Comparison of ENCODE assay signal across 1 cellular context in the genomic region with DNA sequence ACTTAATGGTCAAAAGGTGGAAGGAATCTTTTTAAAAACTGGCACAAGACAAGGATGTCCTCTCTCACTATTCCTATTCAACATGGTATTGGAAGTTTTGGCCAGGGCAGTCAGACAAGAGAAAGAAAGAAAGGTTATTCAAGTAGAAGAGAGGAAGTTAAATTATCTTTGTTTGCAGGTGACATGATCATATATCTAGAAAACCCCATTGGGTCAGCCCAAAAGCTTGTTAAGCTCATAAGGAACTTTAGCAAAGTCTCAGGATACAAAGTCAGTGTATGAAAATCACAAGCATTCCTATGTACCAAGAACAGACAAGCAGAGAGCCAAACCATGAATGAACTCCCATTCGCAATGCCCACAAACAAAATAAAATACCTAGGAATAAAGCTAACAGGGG.
TF ChIP-seq lines count a peak whose summit lies in the region.

No MANE protein-coding gene starts in this region.

TF ChIP-seq in K562, 482 proteins besides CTCF, POLR2A, EP300 and RAD21 (continued from another document and continues in another):
- TF ChIP-seq, protein P1, sequence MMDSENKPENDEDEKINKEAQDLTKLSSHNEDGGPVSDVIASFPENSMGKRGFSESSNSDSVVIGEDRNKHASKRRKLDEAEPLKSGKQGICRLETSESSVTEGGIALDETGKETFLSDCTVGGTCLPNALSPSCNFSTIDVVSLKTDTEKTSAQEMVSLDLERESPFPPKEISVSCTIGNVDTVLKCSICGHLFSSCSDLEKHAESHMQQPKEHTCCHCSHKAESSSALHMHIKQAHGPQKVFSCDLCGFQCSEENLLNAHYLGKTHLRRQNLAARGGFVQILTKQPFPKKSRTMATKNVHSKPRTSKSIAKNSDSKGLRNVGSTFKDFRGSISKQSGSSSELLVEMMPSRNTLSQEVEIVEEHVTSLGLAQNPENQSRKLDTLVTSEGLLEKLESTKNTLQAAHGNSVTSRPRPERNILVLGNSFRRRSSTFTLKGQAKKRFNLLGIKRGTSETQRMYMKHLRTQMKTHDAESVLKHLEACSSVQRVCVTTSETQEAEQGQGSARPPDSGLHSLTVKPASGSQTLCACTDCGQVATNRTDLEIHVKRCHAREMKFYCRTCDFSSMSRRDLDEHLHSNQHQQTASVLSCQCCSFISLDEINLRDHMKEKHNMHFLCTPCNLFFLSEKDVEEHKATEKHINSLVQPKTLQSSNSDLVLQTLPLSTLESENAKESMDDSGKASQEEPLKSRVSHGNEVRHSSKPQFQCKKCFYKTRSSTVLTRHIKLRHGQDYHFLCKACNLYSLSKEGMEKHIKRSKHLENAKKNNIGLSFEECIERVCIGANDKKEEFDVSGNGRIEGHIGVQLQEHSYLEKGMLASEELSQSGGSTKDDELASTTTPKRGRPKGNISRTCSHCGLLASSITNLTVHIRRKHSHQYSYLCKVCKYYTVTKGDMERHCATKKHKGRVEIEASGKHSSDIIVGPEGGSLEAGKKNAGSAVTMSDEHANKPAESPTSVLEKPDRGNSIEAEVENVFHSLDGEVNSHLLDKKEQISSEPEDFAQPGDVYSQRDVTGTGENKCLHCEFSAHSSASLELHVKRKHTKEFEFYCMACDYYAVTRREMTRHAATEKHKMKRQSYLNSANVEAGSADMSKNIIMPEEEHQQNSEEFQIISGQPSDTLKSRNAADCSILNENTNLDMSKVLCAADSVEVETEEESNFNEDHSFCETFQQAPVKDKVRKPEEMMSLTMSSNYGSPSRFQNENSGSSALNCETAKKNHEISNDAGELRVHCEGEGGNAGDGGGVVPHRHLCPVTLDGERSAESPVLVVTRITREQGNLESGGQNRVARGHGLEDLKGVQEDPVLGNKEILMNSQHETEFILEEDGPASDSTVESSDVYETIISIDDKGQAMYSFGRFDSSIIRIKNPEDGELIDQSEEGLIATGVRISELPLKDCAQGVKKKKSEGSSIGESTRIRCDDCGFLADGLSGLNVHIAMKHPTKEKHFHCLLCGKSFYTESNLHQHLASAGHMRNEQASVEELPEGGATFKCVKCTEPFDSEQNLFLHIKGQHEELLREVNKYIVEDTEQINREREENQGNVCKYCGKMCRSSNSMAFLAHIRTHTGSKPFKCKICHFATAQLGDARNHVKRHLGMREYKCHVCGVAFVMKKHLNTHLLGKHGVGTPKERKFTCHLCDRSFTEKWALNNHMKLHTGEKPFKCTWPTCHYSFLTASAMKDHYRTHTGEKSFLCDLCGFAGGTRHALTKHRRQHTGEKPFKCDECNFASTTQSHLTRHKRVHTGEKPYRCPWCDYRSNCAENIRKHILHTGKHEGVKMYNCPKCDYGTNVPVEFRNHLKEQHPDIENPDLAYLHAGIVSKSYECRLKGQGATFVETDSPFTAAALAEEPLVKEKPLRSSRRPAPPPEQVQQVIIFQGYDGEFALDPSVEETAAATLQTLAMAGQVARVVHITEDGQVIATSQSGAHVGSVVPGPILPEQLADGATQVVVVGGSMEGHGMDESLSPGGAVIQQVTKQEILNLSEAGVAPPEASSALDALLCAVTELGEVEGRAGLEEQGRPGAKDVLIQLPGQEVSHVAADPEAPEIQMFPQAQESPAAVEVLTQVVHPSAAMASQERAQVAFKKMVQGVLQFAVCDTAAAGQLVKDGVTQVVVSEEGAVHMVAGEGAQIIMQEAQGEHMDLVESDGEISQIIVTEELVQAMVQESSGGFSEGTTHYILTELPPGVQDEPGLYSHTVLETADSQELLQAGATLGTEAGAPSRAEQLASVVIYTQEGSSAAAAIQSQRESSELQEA (IDR thresholded peaks at IDR 0.05; ENCODE audit: low read depth) = no peak
- TF ChIP-seq SRSF9 (IDR thresholded peaks at IDR 0.05; ENCODE audit: borderline replicate concordance, low read depth, low read length) (no peak), ZFP36 (IDR thresholded peaks at IDR 0.05; ENCODE audit: low read depth, low read length, partially characterized antibody) (no peak), JUNB (CRISPR knock-in tag; conservative IDR thresholded peaks at IDR 0.05) (no peak), MTA1 (IDR thresholded peaks at IDR 0.05; ENCODE audit: borderline replicate concordance) (no peak), ARID1B (IDR thresholded peaks at IDR 0.05) (peak; percentile 66), CBFB (CRISPR knock-in tag; IDR thresholded peaks at IDR 0.05) (no peak), TAL1 (IDR thresholded peaks at IDR 0.05) (peak; percentile 32; the same call in 1 of the 2 replicates), ZBTB17 (CRISPR knock-in tag; IDR thresholded peaks at IDR 0.05) (no peak), MYC (IDR thresholded peaks at IDR 0.05; ENCODE audit: low read depth, low read length) (no peak), MYC (CRISPR knock-in tag; IDR thresholded peaks at IDR 0.05; ENCODE audit: borderline replicate concordance, low read depth) (no peak), COPS2 (conservative IDR thresholded peaks at IDR 0.05) (no peak), HSF4 (CRISPR knock-in tag; IDR thresholded peaks at IDR 0.05; ENCODE audit: borderline replicate concordance) (no peak), NFATC3 (IDR thresholded peaks at IDR 0.05) (no peak), SMARCA4 (IDR thresholded peaks at IDR 0.05) (peak; percentile 34; the same call in 1 of the 2 replicates), CAMTA2 (CRISPR knock-in tag; conservative IDR thresholded peaks at IDR 0.05) (no peak), EHMT2 (IDR thresholded peaks at IDR 0.05) (no peak), ARID2 (IDR thresholded peaks at IDR 0.05) (no peak), TSC22D4 (tag; IDR thresholded peaks at IDR 0.05) (no peak), ZNF140 (CRISPR knock-in tag; IDR thresholded peaks at IDR 0.05) (no peak), ATF1 (CRISPR knock-in tag; IDR thresholded peaks at IDR 0.05) (no peak), ATF1 (tag; IDR thresholded peaks at IDR 0.05) (no peak), JUND (IDR thresholded peaks at IDR 0.05; ENCODE audit: borderline replicate concordance, low read depth, low read length) (no peak), JUND (tag; IDR thresholded peaks at IDR 0.05; ENCODE audit: borderline replicate concordance, low read depth, low read length) (0 out of 3 replicates have a peak, but pooled peaks have one; percentile 17), MYBL2 (IDR thresholded peaks at IDR 0.05; ENCODE audit: low read depth) (no peak), MYBL2 (CRISPR knock-in tag; IDR thresholded peaks at IDR 0.05; ENCODE audit: borderline replicate concordance) (no peak), SOX6 (IDR thresholded peaks at IDR 0.05) (peak; percentile 32; the same call in 1 of the 2 replicates), SRSF3 (IDR thresholded peaks at IDR 0.05; ENCODE audit: insufficient read depth, low read length) (no peak), ZNF133 (CRISPR knock-in tag; IDR thresholded peaks at IDR 0.05) (no peak), PHF20 (IDR thresholded peaks at IDR 0.05; ENCODE audit: partially characterized antibody) (no peak), ZNF75A (CRISPR knock-in tag; IDR thresholded peaks at IDR 0.05) (no peak), MEF2D (tag; conservative IDR thresholded peaks at IDR 0.05; ENCODE audit: low read depth) (no peak), LEF1 (IDR thresholded peaks at IDR 0.05) (no peak), RBFOX2 (IDR thresholded peaks at IDR 0.05; ENCODE audit: low read depth, low read length) (no peak), HDAC1 (IDR thresholded peaks at IDR 0.05) (no peak), POLR2AphosphoS2 (IDR thresholded peaks at IDR 0.05; ENCODE audit: low read length) (no peak), SMARCE1 (IDR thresholded peaks at IDR 0.05) (peak; percentile 60; the same call in 1 of the 2 replicates)
- TF ChIP-seq, protein P2, sequence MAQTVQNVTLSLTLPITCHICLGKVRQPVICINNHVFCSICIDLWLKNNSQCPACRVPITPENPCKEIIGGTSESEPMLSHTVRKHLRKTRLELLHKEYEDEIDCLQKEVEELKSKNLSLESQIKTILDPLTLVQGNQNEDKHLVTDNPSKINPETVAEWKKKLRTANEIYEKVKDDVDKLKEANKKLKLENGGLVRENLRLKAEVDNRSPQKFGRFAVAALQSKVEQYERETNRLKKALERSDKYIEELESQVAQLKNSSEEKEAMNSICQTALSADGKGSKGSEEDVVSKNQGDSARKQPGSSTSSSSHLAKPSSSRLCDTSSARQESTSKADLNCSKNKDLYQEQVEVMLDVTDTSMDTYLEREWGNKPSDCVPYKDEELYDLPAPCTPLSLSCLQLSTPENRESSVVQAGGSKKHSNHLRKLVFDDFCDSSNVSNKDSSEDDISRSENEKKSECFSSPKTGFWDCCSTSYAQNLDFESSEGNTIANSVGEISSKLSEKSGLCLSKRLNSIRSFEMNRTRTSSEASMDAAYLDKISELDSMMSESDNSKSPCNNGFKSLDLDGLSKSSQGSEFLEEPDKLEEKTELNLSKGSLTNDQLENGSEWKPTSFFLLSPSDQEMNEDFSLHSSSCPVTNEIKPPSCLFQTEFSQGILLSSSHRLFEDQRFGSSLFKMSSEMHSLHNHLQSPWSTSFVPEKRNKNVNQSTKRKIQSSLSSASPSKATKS (CRISPR knock-in tag; IDR thresholded peaks at IDR 0.05) = no peak
- TF ChIP-seq, protein P3, sequence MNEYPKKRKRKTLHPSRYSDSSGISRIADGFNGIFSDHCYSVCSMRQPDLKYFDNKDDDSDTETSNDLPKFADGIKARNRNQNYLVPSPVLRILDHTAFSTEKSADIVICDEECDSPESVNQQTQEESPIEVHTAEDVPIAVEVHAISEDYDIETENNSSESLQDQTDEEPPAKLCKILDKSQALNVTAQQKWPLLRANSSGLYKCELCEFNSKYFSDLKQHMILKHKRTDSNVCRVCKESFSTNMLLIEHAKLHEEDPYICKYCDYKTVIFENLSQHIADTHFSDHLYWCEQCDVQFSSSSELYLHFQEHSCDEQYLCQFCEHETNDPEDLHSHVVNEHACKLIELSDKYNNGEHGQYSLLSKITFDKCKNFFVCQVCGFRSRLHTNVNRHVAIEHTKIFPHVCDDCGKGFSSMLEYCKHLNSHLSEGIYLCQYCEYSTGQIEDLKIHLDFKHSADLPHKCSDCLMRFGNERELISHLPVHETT (CRISPR knock-in tag; conservative IDR thresholded peaks at IDR 0.05 in 1 of 2, IDR thresholded peaks at IDR 0.05 in 1 of 2) = no peak
- TF ChIP-seq, protein P4, sequence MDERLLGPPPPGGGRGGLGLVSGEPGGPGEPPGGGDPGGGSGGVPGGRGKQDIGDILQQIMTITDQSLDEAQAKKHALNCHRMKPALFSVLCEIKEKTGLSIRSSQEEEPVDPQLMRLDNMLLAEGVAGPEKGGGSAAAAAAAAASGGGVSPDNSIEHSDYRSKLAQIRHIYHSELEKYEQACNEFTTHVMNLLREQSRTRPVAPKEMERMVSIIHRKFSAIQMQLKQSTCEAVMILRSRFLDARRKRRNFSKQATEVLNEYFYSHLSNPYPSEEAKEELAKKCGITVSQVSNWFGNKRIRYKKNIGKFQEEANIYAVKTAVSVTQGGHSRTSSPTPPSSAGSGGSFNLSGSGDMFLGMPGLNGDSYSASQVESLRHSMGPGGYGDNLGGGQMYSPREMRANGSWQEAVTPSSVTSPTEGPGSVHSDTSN (CRISPR knock-in tag; IDR thresholded peaks at IDR 0.05; ENCODE audit: low read depth) = no peak
- TF ChIP-seq, protein P4 (tag; conservative IDR thresholded peaks at IDR 0.05; ENCODE audit: low read depth) = no peak
- TF ChIP-seq, protein P5, sequence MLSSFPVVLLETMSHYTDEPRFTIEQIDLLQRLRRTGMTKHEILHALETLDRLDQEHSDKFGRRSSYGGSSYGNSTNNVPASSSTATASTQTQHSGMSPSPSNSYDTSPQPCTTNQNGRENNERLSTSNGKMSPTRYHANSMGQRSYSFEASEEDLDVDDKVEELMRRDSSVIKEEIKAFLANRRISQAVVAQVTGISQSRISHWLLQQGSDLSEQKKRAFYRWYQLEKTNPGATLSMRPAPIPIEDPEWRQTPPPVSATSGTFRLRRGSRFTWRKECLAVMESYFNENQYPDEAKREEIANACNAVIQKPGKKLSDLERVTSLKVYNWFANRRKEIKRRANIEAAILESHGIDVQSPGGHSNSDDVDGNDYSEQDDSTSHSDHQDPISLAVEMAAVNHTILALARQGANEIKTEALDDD (IDR thresholded peaks at IDR 0.05) = no peak
- TF ChIP-seq, protein P6, sequence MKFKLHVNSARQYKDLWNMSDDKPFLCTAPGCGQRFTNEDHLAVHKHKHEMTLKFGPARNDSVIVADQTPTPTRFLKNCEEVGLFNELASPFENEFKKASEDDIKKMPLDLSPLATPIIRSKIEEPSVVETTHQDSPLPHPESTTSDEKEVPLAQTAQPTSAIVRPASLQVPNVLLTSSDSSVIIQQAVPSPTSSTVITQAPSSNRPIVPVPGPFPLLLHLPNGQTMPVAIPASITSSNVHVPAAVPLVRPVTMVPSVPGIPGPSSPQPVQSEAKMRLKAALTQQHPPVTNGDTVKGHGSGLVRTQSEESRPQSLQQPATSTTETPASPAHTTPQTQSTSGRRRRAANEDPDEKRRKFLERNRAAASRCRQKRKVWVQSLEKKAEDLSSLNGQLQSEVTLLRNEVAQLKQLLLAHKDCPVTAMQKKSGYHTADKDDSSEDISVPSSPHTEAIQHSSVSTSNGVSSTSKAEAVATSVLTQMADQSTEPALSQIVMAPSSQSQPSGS (CRISPR knock-in tag; IDR thresholded peaks at IDR 0.05) = no peak
- TF ChIP-seq, protein P7, sequence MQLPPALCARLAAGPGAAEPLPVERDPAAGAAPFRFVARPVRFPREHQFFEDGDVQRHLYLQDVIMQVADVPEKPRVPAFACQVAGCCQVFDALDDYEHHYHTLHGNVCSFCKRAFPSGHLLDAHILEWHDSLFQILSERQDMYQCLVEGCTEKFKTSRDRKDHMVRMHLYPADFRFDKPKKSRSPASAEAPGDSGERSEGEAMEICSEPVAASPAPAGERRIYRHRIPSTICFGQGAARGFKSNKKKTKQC (CRISPR knock-in tag; IDR thresholded peaks at IDR 0.05) = no peak
